ENCODE assay signal across 21 cellular contexts in the genomic region with DNA sequence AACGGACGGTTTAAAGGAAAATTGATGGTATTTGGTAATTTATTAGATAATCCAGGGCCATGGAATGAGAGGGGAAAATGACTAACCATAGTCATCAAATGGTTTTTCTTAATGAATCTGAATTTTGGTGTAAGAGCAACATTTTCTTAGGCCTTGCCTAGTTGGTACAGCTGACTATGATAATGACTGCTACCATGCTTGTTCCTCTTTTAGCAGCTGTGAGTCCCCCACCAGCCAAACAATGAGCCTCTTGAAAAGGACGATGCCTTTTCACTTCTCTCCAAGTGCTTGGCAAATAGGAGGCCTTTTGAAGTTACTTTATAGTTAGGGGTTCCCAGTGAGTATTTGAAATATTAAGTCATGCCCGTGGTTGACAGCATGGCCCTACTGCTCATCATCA.
"Had no signal": no experiment of that assay in that cellular context is flagged by ENCODE, and none has a peak within 500 bp of the region (broad histone marks: within the 10 kb centered on the region; RNA-seq: fewer than 3 reads in every experiment).

No MANE protein-coding gene starts in this region.

- DNase-seq: activated CD4-positive, alpha-beta memory T cell treated with anti-CD3 and anti-CD28 coated beads, Interleukin-2, amount 10 ng/mL, durations not matched to agents 7 days and 5 days; activated CD4-positive, alpha-beta T cell treated with anti-CD3 and anti-CD28 coated beads for 36 hours; activated CD4-positive, alpha-beta T cell treated with anti-CD3 and anti-CD28 coated beads, Interleukin-2, amount 50 U/mL, for 1 hour; activated naive CD4-positive, alpha-beta T cell treated with anti-CD3 and anti-CD28 coated beads, Interleukin-2, amount 50 U/mL, for 16 hours; activated naive CD8-positive, alpha-beta T cell treated with anti-CD3 and anti-CD28 coated beads, Interleukin-2, amount 10 ng/mL, durations not matched to agents 7 days and 5 days; activated T-cell treated with anti-CD3 and anti-CD28 coated beads, Interleukin-2, amount 50 U/mL, for 72 hours; adrenal gland; anterior cingulate cortex; MG63; NCI-H146; NCI-H187 treated with DMSO at 0.1 percent for 48 hours; NCI-H2081 treated with DMSO at 0.1 percent for 48 hours; NCI-H2171 treated with DMSO at 0.1 percent for 48 hours; NCI-H446; NCI-H526; SIG-M5; T-cell; T-helper 2 cell; T1000 had no signal

- H3K27ac ChIP-seq: adrenal gland, coronary artery, WERI-Rb-1 had no signal
